Comparison of ENCODE assay signal across 9 cellular contexts in the genomic region with DNA sequence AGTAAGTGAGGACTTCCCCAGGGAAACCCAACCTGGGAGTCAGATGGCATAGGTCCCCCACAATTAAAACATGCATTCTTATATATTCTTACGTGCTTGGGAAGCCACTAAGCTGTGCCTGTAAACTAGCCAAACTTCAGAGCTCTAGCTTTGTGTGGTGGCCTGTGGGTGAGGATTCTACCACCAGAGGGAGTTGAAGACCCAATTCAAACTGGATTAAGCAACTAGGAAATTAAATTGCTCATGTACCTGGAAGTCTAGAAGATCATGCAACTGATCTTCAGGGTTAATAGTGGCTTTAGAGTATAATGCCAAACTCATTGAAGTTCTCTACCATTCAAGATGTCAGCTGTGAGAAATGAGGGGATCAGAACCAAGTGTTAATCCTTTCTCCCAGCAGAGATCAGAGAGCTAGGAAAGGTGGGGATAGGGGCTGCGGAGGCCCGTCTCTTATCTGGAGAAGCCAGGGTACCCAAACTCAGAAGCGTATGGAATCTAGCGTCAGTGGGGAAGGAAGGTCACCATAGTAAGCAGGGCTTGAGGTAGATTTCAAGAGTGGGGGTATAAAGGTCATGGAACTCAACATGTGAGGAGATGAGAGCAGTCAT. TPM values are rescaled to one million over a fixed set of nuclear protein-coding genes. Genes with fewer than 3 reads are reported as not detected.
DNase-seq lines count a peak whose midpoint lies in the region; ATAC-seq and TF ChIP-seq lines count a peak whose summit lies in the region.
"Had no signal": no experiment of that assay in that cellular context is flagged by ENCODE, and none has a peak within 500 bp of the region (broad histone marks: within the 10 kb centered on the region; RNA-seq: fewer than 3 reads in every experiment).

No MANE protein-coding gene starts in this region.

- no peaks in the 10 kb centered on the region for H3K36me3 Mint-ChIP-seq in endodermal cell (ENCODE audit: low read depth)
- H3K36me3 Mint-ChIP-seq: stimulated activated naive B cell treated with anti-CD40 and anti-IgM and Interleukin-4, amounts not matched to agents 10 μg/mL and 1 μg/mL and 100 μg/mL, for 72 hours had no signal

- no peaks in the 10 kb centered on the region for H3K9me3 Mint-ChIP-seq in endodermal cell
- H3K9me3 Mint-ChIP-seq: stimulated activated naive B cell treated with anti-CD40 and anti-IgM and Interleukin-4, amounts not matched to agents 10 μg/mL and 1 μg/mL and 100 μg/mL, for 72 hours had no signal

- no peak overlapping the region for H3K4me2 ChIP-seq in neural cell (ENCODE audit: low read length)

- DNase-seq in BE2C: peak; percentile 28
- peak; percentile 44 for DNase-seq in H4 (ENCODE audit: low spot score)
- peak; percentile 53 for DNase-seq in NCI-H82 treated with DMSO at 0.1 percent for 48 hours (lab: John Stamatoyannopoulos, UW; ENCODE audit: unreplicated experiment)
- peak; percentile 78 for DNase-seq in endodermal cell
- no peak for DNase-seq in effector memory CD4-positive, alpha-beta T cell
- DNase-seq: stimulated activated naive B cell treated with anti-CD40 and anti-IgM and Interleukin-4, amounts not matched to agents 10 μg/mL and 1 μg/mL and 100 μg/mL, for 72 hours had no signal

- H3K4me1 Mint-ChIP-seq in endodermal cell: no peaks in the 10 kb centered on the region
- H3K4me1 Mint-ChIP-seq: stimulated activated naive B cell treated with anti-CD40 and anti-IgM and Interleukin-4, amounts not matched to agents 10 μg/mL and 1 μg/mL and 100 μg/mL, for 72 hours had no signal

- H3K27ac Mint-ChIP-seq in endodermal cell: no peak overlapping the region
- H3K27ac Mint-ChIP-seq: stimulated activated naive B cell treated with anti-CD40 and anti-IgM and Interleukin-4, amounts not matched to agents 10 μg/mL and 1 μg/mL and 100 μg/mL, for 72 hours had no signal

- H3K9me2 ChIP-seq in neural cell (ENCODE audit: insufficient read depth, low read length): no peaks in the 10 kb centered on the region

- H3K27me3 ChIP-seq in BE2C: no peaks in the 10 kb centered on the region
- H3K27me3 ChIP-seq in endodermal cell (ENCODE audit: control insufficient read depth, insufficient read depth, low read length, poor library complexity, severe bottlenecking): no peaks in the 10 kb centered on the region
- H3K27me3 ChIP-seq in neural cell (ENCODE audit: insufficient read depth, low read depth, low read length): no peaks in the 10 kb centered on the region
- H3K27me3 ChIP-seq in effector memory CD4-positive, alpha-beta T cell (replicated peaks; ENCODE audit: control insufficient read depth, insufficient read depth, low read length, poor library complexity, severe bottlenecking): no peaks in the 10 kb centered on the region

- H2AFZ ChIP-seq in neural cell (ENCODE audit: low read depth, low read length): no peak overlapping the region

- H3K4me1 ChIP-seq in BE2C: peaks cover 6% of the 10 kb centered on the region
- no peaks in the 10 kb centered on the region for H3K4me1 ChIP-seq in endodermal cell (ENCODE audit: control insufficient read depth, insufficient read depth, low read length)
- H3K4me1 ChIP-seq in effector memory CD4-positive, alpha-beta T cell (ENCODE audit: control insufficient read depth, insufficient read depth, low read length, poor library complexity, severe bottlenecking): no peaks in the 10 kb centered on the region

- H3K36me3 ChIP-seq in BE2C (no peaks in the 10 kb centered on the region), endodermal cell (ENCODE audit: control insufficient read depth, insufficient read depth, low read length) (no peaks in the 10 kb centered on the region), neural cell (ENCODE audit: insufficient read depth, low read length) (no peaks in the 10 kb centered on the region)
- no peaks in the 10 kb centered on the region for H3K36me3 ChIP-seq in effector memory CD4-positive, alpha-beta T cell (ENCODE audit: control insufficient read depth, insufficient read depth, low read length)

- no peak for ATAC-seq in HG02981 (IDR thresholded peaks at IDR 0.05; ENCODE audit: unreplicated experiment)
- ATAC-seq in GM21619 (IDR thresholded peaks at IDR 0.05; ENCODE audit: unreplicated experiment): no peak

- H3K9ac ChIP-seq in endodermal cell (ENCODE audit: extremely low read depth, low read length, poor library complexity, severe bottlenecking): no peak overlapping the region
- H3K9ac ChIP-seq in neural cell (ENCODE audit: low read length): no peak overlapping the region

- TF ChIP-seq CTCF in BE2C (IDR thresholded peaks at IDR 0.05; ENCODE audit: low read depth, low read length): peak; percentile 73
- peak; percentile 87 for TF ChIP-seq CTCF in endodermal cell (conservative IDR thresholded peaks at IDR 0.05)
- peak; percentile 51 for TF ChIP-seq CTCF in neural cell (IDR thresholded peaks at IDR 0.05; ENCODE audit: poor library complexity, severe bottlenecking)

- WGBS in endodermal cell (ENCODE audit: insufficient coverage in 1 of 2, insufficient read length in 1 of 2), 2 experiments: 82 to 94% methylated on average over 4 to 5 of the region's 5 CpGs

- peak; percentile 36 for TF ChIP-seq RAD21 in neural cell (conservative IDR thresholded peaks at IDR 0.05)

- H4K20me1 ChIP-seq in neural cell (ENCODE audit: insufficient read depth): no peaks in the 10 kb centered on the region

- no peaks in the 10 kb centered on the region for H3K9me3 ChIP-seq in BE2C
- no peaks in the 10 kb centered on the region for H3K9me3 ChIP-seq in endodermal cell (ENCODE audit: control insufficient read depth, low read length)
- no peaks in the 10 kb centered on the region for H3K9me3 ChIP-seq in neural cell (ENCODE audit: low read length)
- H3K9me3 ChIP-seq in effector memory CD4-positive, alpha-beta T cell (ENCODE audit: control insufficient read depth, low read length): no peaks in the 10 kb centered on the region

- H3K4me3 ChIP-seq in BE2C (ENCODE audit: low read depth, low read length): no peak overlapping the region
- no peak overlapping the region for H3K4me3 ChIP-seq in endodermal cell (ENCODE audit: low read length)
- no peak overlapping the region for H3K4me3 ChIP-seq in neural cell (ENCODE audit: low read length)
- no peak overlapping the region for H3K4me3 ChIP-seq in effector memory CD4-positive, alpha-beta T cell (ENCODE audit: insufficient read depth, low read depth, low read length, poor library complexity, severe bottlenecking)

- no peaks in the 10 kb centered on the region for H3K27me3 Mint-ChIP-seq in endodermal cell (ENCODE audit: insufficient read depth)

- no peaks in the 10 kb centered on the region for H3F3A ChIP-seq in neural cell (ENCODE audit: insufficient read depth, low read length, poor library complexity, severe bottlenecking)

- no peak overlapping the region for H3K4me3 Mint-ChIP-seq in endodermal cell
- H3K4me3 Mint-ChIP-seq: stimulated activated naive B cell treated with anti-CD40 and anti-IgM and Interleukin-4, amounts not matched to agents 10 μg/mL and 1 μg/mL and 100 μg/mL, for 72 hours had no signal

- TF ChIP-seq EP300 in neural cell (conservative IDR thresholded peaks at IDR 0.05; ENCODE audit: poor library complexity, severe bottlenecking): no peak

- H3K27ac ChIP-seq in endodermal cell (ENCODE audit: low read depth, low read length) (no peak overlapping the region), neural cell (ENCODE audit: low read length) (no peak overlapping the region)
- no peak overlapping the region for H3K27ac ChIP-seq in effector memory CD4-positive, alpha-beta T cell (ENCODE audit: insufficient read depth, low read length, poor library complexity, severe bottlenecking)

- H3K79me2 ChIP-seq in neural cell (replicated peaks; ENCODE audit: insufficient read depth, low read length): no peaks in the 10 kb centered on the region

TF ChIP-seq in neural cell, 6 proteins besides CTCF, POLR2A, EP300 and RAD21:
- peak; percentile 48 for TF ChIP-seq SMC3 (conservative IDR thresholded peaks at IDR 0.05; ENCODE audit: poor library complexity)
- TF ChIP-seq, protein P1, sequence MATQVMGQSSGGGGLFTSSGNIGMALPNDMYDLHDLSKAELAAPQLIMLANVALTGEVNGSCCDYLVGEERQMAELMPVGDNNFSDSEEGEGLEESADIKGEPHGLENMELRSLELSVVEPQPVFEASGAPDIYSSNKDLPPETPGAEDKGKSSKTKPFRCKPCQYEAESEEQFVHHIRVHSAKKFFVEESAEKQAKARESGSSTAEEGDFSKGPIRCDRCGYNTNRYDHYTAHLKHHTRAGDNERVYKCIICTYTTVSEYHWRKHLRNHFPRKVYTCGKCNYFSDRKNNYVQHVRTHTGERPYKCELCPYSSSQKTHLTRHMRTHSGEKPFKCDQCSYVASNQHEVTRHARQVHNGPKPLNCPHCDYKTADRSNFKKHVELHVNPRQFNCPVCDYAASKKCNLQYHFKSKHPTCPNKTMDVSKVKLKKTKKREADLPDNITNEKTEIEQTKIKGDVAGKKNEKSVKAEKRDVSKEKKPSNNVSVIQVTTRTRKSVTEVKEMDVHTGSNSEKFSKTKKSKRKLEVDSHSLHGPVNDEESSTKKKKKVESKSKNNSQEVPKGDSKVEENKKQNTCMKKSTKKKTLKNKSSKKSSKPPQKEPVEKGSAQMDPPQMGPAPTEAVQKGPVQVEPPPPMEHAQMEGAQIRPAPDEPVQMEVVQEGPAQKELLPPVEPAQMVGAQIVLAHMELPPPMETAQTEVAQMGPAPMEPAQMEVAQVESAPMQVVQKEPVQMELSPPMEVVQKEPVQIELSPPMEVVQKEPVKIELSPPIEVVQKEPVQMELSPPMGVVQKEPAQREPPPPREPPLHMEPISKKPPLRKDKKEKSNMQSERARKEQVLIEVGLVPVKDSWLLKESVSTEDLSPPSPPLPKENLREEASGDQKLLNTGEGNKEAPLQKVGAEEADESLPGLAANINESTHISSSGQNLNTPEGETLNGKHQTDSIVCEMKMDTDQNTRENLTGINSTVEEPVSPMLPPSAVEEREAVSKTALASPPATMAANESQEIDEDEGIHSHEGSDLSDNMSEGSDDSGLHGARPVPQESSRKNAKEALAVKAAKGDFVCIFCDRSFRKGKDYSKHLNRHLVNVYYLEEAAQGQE (IDR thresholded peaks at IDR 0.05; ENCODE audit: borderline replicate concordance): no peak

RNA-seq across cellular contexts. Expression of a gene that starts 53.2 kb away (rescaled TPM):
- not detected for polyA plus RNA-seq in BE2C (2012; ENCODE audit: insufficient read depth, insufficient read length, low read depth)
- 0.14 TPM in 1 of 2 replicates, not detected in the other for total RNA-seq in H4 (2014; rRNA removed; shearing (Covaris generic))
- total RNA-seq in endodermal cell: under 1 TPM; 0.18 to 0.86 TPM
- 0.36 TPM for polyA plus RNA-seq in endodermal cell (2013, experiment 1 of 2)
- 0.62 TPM for polyA plus RNA-seq in endodermal cell (2013, experiment 2 of 2)
- 24.7 and 30.6 TPM in 2 replicates for polyA plus RNA-seq in neural cell
- polyA minus RNA-seq in neural cell: 55.5 and 58.1 TPM in 2 replicates

Comparison
In these comparisons a context has a peak if more than half of its experiments do, and no peak if none do; other contexts are left out.
1. DNase-seq: peak in BE2C (single experiment), H4 (single experiment), NCI-H82 treated with DMSO at 0.1 percent for 48 hours (single experiment) and endodermal cell (single experiment); none in effector memory CD4-positive, alpha-beta T cell (0 of 3).
2. Peak in every context shown above with its lines, with median percentiles within 50 percentile points of each other: CTCF ChIP-seq.